ENCODE assay signal across 8 cellular contexts in genomic region chr16:67668495-67669157, GRCh38.
DNase-seq lines count a peak whose midpoint lies in the region; ATAC-seq and TF ChIP-seq lines count a peak whose summit lies in the region.

No MANE protein-coding gene starts in this region.

- ATAC-seq in stimulated activated naive CD8-positive, alpha-beta T cell treated with anti-CD3 and anti-CD28 coated beads, Interleukin-15, Interleukin-2, amounts not matched to agents 100 U/mL and 50 U/mL, for 24 hours: no peak

- DNase-seq in activated T-cell treated with anti-CD3 and anti-CD28 coated beads, Interleukin-2, amount 50 U/mL, for 1 hour: peak; percentile 43
- no peak for DNase-seq in activated T-cell treated with anti-CD3 and anti-CD28 coated beads for 4 hours
- DNase-seq in RPMI8226: peak; percentile 48
- peak; percentile 30 to 42 for DNase-seq in erythroblast (lab: John Stamatoyannopoulos, UW)
- peak; percentile 44 for DNase-seq in stimulated activated naive CD8-positive, alpha-beta T cell treated with anti-CD3 and anti-CD28 coated beads, Interleukin-15, Interleukin-2, amounts not matched to agents 100 U/mL and 50 U/mL, for 24 hours
- no peak for DNase-seq in CD1c-positive myeloid dendritic cell (ENCODE audit: extremely low spot score)
- no peak for DNase-seq in retina
- no peak for DNase-seq in NCI-H1694 (lab: John Stamatoyannopoulos, UW)

- TF ChIP-seq POLR2A in erythroblast (IDR thresholded peaks at IDR 0.05; ENCODE audit: low read length): no peak

Comparison
In these comparisons a context has a peak if more than half of its experiments do, and no peak if none do; other contexts are left out.
1. DNase-seq: peak in activated T-cell treated with anti-CD3 and anti-CD28 coated beads, Interleukin-2, amount 50 U/mL, for 1 hour (single experiment), RPMI8226 (single experiment), erythroblast (2 of 2) and stimulated activated naive CD8-positive, alpha-beta T cell treated with anti-CD3 and anti-CD28 coated beads, Interleukin-15, Interleukin-2, amounts not matched to agents 100 U/mL and 50 U/mL, for 24 hours (single experiment); none in activated T-cell treated with anti-CD3 and anti-CD28 coated beads for 4 hours (single experiment), CD1c-positive myeloid dendritic cell (single experiment), retina (single experiment) and NCI-H1694 (single experiment).